In genomic region chr2:42256502-42256901, GRCh38 we compare ENCODE assay signal across 8 cellular contexts.
DNase-seq lines count a peak whose midpoint lies in the region; ATAC-seq and TF ChIP-seq lines count a peak whose summit lies in the region.

No MANE protein-coding gene starts in this region.

- H3K4me1 ChIP-seq in left ventricle myocardium inferior (peaks cover 17% of the 10 kb centered on the region), right atrium auricular region (no peaks in the 10 kb centered on the region), tibial artery (no peaks in the 10 kb centered on the region)

- H3K27ac Mint-ChIP-seq in T-helper 17 cell = peak overlapping the region; percentile 75

- intact Hi-C loops in left ventricle myocardium inferior (cut with micrococcal nuclease) = no loop called here
- intact Hi-C loops in tibial artery (cut with DNase I; ENCODE audit: low total_unique reads) = no loop called here

- peaks cover 15% of the 10 kb centered on the region for H3K36me3 ChIP-seq in left ventricle myocardium inferior
- H3K36me3 ChIP-seq in right atrium auricular region = no peaks in the 10 kb centered on the region
- peaks cover 0 to 14% (median 7%) of the 10 kb centered on the region in 3 donors for H3K36me3 ChIP-seq in tibial artery

- H3K27me3 Mint-ChIP-seq in T-helper 17 cell = no peaks in the 10 kb centered on the region

- H3K4me1 Mint-ChIP-seq in T-helper 17 cell = peaks cover 34% of the 10 kb centered on the region

- H3K27me3 ChIP-seq in left ventricle myocardium inferior (ENCODE audit: low read depth) = no peaks in the 10 kb centered on the region
- no peaks in the 10 kb centered on the region for H3K27me3 ChIP-seq in right atrium auricular region
- no peaks in the 10 kb centered on the region for H3K27me3 ChIP-seq in tibial artery

- H3K27ac ChIP-seq in left ventricle myocardium inferior (replicated peaks) (peak overlapping the region; percentile 17), right atrium auricular region (no peak overlapping the region), tibial artery (no peak overlapping the region)

- H3K4me3 Mint-ChIP-seq in T-helper 17 cell = peak overlapping the region; percentile 59

- H3K4me3 ChIP-seq in left ventricle myocardium inferior (no peak overlapping the region), right atrium auricular region (no peak overlapping the region), tibial artery (no peak overlapping the region)

- no peak for DNase-seq in left ventricle myocardium inferior
- DNase-seq in right atrium auricular region (ENCODE audit: low spot score) = no peak
- DNase-seq in T-helper 17 cell = no peak
- DNase-seq in tibial artery = no peak
- no peak for DNase-seq in DMS 273 treated with DMSO at 0.1 percent for 48 hours (lab: John Stamatoyannopoulos, UW)
- DNase-seq in islet precursor cell = no peak
- DNase-seq in effector CD4-positive, alpha-beta T cell = no peak

- peaks cover 5% of the 10 kb centered on the region for H3K36me3 Mint-ChIP-seq in T-helper 17 cell (ENCODE audit: low read depth)

- ATAC-seq in HG02884 (IDR thresholded peaks at IDR 0.05; ENCODE audit: unreplicated experiment) (peak; percentile 83), T-helper 17 cell (peak; percentile 31)

- no peaks in the 10 kb centered on the region for H3K9me3 ChIP-seq in left ventricle myocardium inferior (replicated peaks)
- no peaks in the 10 kb centered on the region for H3K9me3 ChIP-seq in right atrium auricular region
- H3K9me3 ChIP-seq in T-helper 17 cell (ENCODE audit: control insufficient read depth, low read length, poor library complexity, severe bottlenecking) = no peaks in the 10 kb centered on the region
- H3K9me3 ChIP-seq in tibial artery = no peaks in the 10 kb centered on the region

- no peak for TF ChIP-seq CTCF in left ventricle myocardium inferior (IDR thresholded peaks at IDR 0.05; ENCODE audit: borderline replicate concordance)
- TF ChIP-seq CTCF in right atrium auricular region (IDR thresholded peaks at IDR 0.05) = no peak
- no peak for TF ChIP-seq CTCF in tibial artery (IDR thresholded peaks at IDR 0.05)
